8 cellular contexts compared by ENCODE assay signal in the genomic region with DNA sequence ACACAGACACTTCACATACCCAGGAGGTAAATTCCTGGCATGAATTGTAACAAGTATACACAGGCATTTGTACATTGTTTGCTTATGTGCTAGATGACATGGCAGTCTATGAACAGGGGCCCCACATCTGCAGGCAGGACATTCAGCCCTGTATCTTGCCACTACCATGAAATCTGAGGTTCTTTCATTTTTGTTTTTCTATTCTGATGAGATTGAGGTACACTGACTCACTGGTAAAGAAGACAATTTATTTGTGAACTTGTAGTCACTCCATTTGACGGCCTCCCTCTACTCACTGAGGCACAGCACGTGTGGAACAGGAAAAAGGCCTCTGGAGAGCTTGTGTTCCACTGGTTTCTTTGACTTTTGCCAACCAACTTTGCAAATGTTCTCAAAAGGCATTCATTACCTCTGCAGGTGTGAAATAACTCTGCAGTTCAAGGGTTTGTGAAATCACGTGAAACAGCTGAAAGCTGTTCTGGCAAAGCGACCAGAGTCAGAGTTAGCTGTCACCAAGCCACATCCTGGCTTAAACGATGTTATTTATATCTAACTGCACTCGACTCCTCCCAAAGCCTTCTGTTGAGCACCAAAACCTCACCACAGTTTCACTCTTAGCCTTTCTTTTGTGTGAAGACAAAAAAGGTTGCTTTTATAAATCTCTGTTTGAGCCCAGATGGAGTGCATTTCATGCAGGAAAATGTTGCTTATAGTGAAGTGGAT.
DNase-seq lines count a peak whose midpoint lies in the region; ATAC-seq and TF ChIP-seq lines count a peak whose summit lies in the region.

No MANE protein-coding gene starts in this region.

- no peaks in the 10 kb centered on the region for H3K36me3 ChIP-seq in Caco-2 (ENCODE audit: control insufficient read depth, insufficient read depth, low read length)

- H3K9me3 Mint-ChIP-seq in Caco-2 (ENCODE audit: unreplicated experiment): no peaks in the 10 kb centered on the region

- H3K4me3 ChIP-seq in fibroblast of the aortic adventitia (ENCODE audit: low read depth, low read length): no peak overlapping the region
- H3K4me3 ChIP-seq in Caco-2 (ENCODE audit: low read depth, low read length): no peak overlapping the region

- ATAC-seq in HG03280 (IDR thresholded peaks at IDR 0.05; ENCODE audit: unreplicated experiment): peak; percentile 96

- H3K27ac Mint-ChIP-seq in Caco-2 (ENCODE audit: unreplicated experiment): no peak overlapping the region

- no peaks in the 10 kb centered on the region for H3K9me3 ChIP-seq in Caco-2

- no peak for TF ChIP-seq CTCF in fibroblast of the aortic adventitia (IDR thresholded peaks at IDR 0.05; ENCODE audit: insufficient read depth, low read length)
- TF ChIP-seq CTCF in Caco-2 (IDR thresholded peaks at IDR 0.05; ENCODE audit: insufficient read depth in 1 of 2, low read depth in 1 of 2, low read length in 1 of 2, severe bottlenecking in 1 of 2, unreplicated experiment in 1 of 2): no peak

- no peaks in the 10 kb centered on the region; the same call in 1 of the 2 replicates for H3K27me3 ChIP-seq in Caco-2 (replicated peaks; ENCODE audit: control insufficient read depth, insufficient read depth, low read length)

- CTCF ChIA-PET in Caco-2 (lab: Charles Lee): no interaction called here

- POLR2A ChIA-PET in Caco-2 (lab: Charles Lee): no interaction called here

- no peaks in the 10 kb centered on the region for H3K4me1 Mint-ChIP-seq in Caco-2 (ENCODE audit: low read depth, unreplicated experiment)

- BruUV-seq in Caco-2 (replicated peaks; lab: Mats Ljungman, UMichigan): no TSS peak

- H3K27me3 Mint-ChIP-seq in Caco-2 (ENCODE audit: insufficient read depth, unreplicated experiment): peaks cover 3% of the 10 kb centered on the region

- DNase-seq in activated gamma-delta T cell treated with Interleukin-2 at 50 U/mL for 16 hours: peak; percentile 55
- no peak for DNase-seq in activated gamma-delta T cell (lab: John Stamatoyannopoulos, UW)
- peak; percentile 4 to 40 (median 21) for DNase-seq in activated CD4-positive, CD25-positive, alpha-beta regulatory T cell (lab: John Stamatoyannopoulos, UW)
- peak; percentile 2 for DNase-seq in fibroblast of the aortic adventitia (ENCODE audit: low read depth)
- peak; percentile 26 for DNase-seq in stimulated activated CD8-positive, alpha-beta memory T cell treated with anti-CD3 and anti-CD28 coated beads, Interleukin-4, amount 100 ng/mL, for 24 hours (ENCODE audit: low read depth)
- DNase-seq in Caco-2: no peak
- no peak for DNase-seq in GOT3 (lab: John Stamatoyannopoulos, UW)

- no peak overlapping the region for H3K4me3 Mint-ChIP-seq in Caco-2 (ENCODE audit: unreplicated experiment)

- no peaks in the 10 kb centered on the region for H3K4me1 ChIP-seq in Caco-2

- no peaks in the 10 kb centered on the region for H3K36me3 Mint-ChIP-seq in Caco-2 (ENCODE audit: insufficient read depth, unreplicated experiment)

- intact Hi-C loops in Caco-2 (cut with micrococcal nuclease; ENCODE audit: unreplicated experiment): no loop called here

Comparison
In these comparisons a context has a peak if more than half of its experiments do, and no peak if none do; other contexts are left out.
1. DNase-seq: peak in activated gamma-delta T cell treated with Interleukin-2 at 50 U/mL for 16 hours (single experiment), activated CD4-positive, CD25-positive, alpha-beta regulatory T cell (4 of 4), fibroblast of the aortic adventitia (single experiment) and stimulated activated CD8-positive, alpha-beta memory T cell treated with anti-CD3 and anti-CD28 coated beads, Interleukin-4, amount 100 ng/mL, for 24 hours (single experiment); none in activated gamma-delta T cell (single experiment), Caco-2 (0 of 2) and GOT3 (single experiment).